10 cellular contexts compared by ENCODE assay signal in the genomic region with DNA sequence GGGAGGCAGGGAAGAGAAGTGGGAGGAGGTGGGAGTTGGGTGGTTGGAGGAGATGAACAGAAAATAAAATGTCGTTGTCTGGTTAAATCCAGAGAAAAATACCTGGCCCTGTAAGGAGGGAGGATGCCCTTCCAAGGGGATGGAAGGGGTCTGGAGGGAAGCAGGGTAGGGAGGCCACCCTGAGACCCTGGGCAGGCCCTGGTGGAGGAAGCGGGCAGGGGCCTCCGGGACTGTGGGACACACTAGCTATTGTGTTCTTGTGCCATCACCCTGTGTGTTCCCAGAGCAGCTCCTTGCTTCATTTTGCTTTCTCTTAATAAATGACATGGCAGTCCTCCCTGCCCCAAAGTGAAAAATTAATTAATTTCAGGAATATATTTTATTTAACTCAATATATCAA.
DNase-seq lines count a peak whose midpoint lies in the region; ATAC-seq and TF ChIP-seq lines count a peak whose summit lies in the region.
"Had no signal": no experiment of that assay in that cellular context is flagged by ENCODE, and none has a peak within 500 bp of the region (broad histone marks: within the 10 kb centered on the region; RNA-seq: fewer than 3 reads in every experiment).

No MANE protein-coding gene starts in this region.

- no peak overlapping the region for H2AFZ ChIP-seq in OCI-LY3 (ENCODE audit: low read depth, low read length)

- H3K36me3 ChIP-seq in OCI-LY3 (replicated peaks; ENCODE audit: low read depth, low read length) = no peaks in the 10 kb centered on the region
- H3K36me3 ChIP-seq: heart right ventricle had no signal

- TF ChIP-seq CTCF in OCI-LY3 (IDR thresholded peaks at IDR 0.05; ENCODE audit: low read depth, low read length) = no peak

- H3K4me2 ChIP-seq in OCI-LY3 (ENCODE audit: low read length) = peak overlapping the region; percentile 94

- peaks cover 7% of the 10 kb centered on the region for H3K27me3 ChIP-seq in OCI-LY3 (ENCODE audit: low read depth, low read length)
- H3K27me3 ChIP-seq: heart right ventricle had no signal

- peak overlapping the region; percentile 22; the same call in 1 of the 2 replicates for H3K9ac ChIP-seq in OCI-LY3 (ENCODE audit: low read length)

- CTCF ChIA-PET in activated naive CD4-positive, alpha-beta T cell treated with anti-CD3 and anti-CD28 coated beads, Interleukin-2, amount 10 ng/mL, durations not matched to agents 7 days and 5 days (lab: Charles Lee) = interaction anchor here (0.9 to 7.8 kb wide), 12 partner anchors 9 to 902 kb away, joined by 3 to 161 read pairs (median 4); no protein-coding TSS in a partner anchor

- H3K9me3 ChIP-seq in OCI-LY3 (ENCODE audit: insufficient read depth, low read length) = no peaks in the 10 kb centered on the region
- H3K9me3 ChIP-seq: heart right ventricle had no signal

- H3K27ac ChIP-seq in OCI-LY3 (ENCODE audit: low read length) = no peak overlapping the region

- H3K4me1 Mint-ChIP-seq in activated naive CD4-positive, alpha-beta T cell treated with anti-CD3 and anti-CD28 coated beads, Interleukin-2, amount 10 ng/mL, durations not matched to agents 7 days and 5 days = peaks cover 73% of the 10 kb centered on the region
- H3K4me1 Mint-ChIP-seq in dendritic cell treated with granulocyte-macrophage colony-stimulating factor and Interleukin-4, amounts not matched to agents 40 ng/mL and 50 ng/mL, for 4 days (ENCODE audit: low read depth) = peaks cover 65% of the 10 kb centered on the region
- H3K4me1 Mint-ChIP-seq in stimulated activated naive B cell treated with anti-CD40 and anti-IgM and Interleukin-4, amounts not matched to agents 10 μg/mL and 1 μg/mL and 100 μg/mL, for 72 hours = peaks cover 47 to 67% of the 10 kb centered on the region in 2 donors

- DNase-seq in activated naive CD4-positive, alpha-beta T cell treated with anti-CD3 and anti-CD28 coated beads, Interleukin-2, amount 10 ng/mL, durations not matched to agents 7 days and 5 days = no peak
- DNase-seq in activated naive CD4-positive, alpha-beta T cell (lab: John Stamatoyannopoulos, UW) = no peak
- no peak for DNase-seq in stimulated activated naive B cell treated with anti-CD40 and anti-IgM and Interleukin-4, amounts not matched to agents 10 μg/mL and 1 μg/mL and 100 μg/mL, for 72 hours
- DNase-seq in NCI-H510A (lab: John Stamatoyannopoulos, UW) (no peak), dedifferentiated amniotic fluid mesenchymal stem cell (ENCODE audit: extremely low spot score) (no peak)

- intact Hi-C loops in dendritic cell treated with granulocyte-macrophage colony-stimulating factor and Interleukin-4, amounts not matched to agents 40 ng/mL and 50 ng/mL, for 4 days (cut with micrococcal nuclease) = loop anchor here (10.0 kb wide), 2 partner anchors 214 to 394 kb away; no protein-coding TSS in a partner anchor

- H3K79me2 ChIP-seq in OCI-LY3 (ENCODE audit: low read length) = no peaks in the 10 kb centered on the region

- H3K27ac Mint-ChIP-seq in activated naive CD4-positive, alpha-beta T cell treated with anti-CD3 and anti-CD28 coated beads, Interleukin-2, amount 10 ng/mL, durations not matched to agents 7 days and 5 days = peak overlapping the region; percentile 93
- H3K27ac Mint-ChIP-seq in dendritic cell treated with granulocyte-macrophage colony-stimulating factor and Interleukin-4, amounts not matched to agents 40 ng/mL and 50 ng/mL, for 4 days = peak overlapping the region; percentile 80
- peak overlapping the region; percentile 91 for H3K27ac Mint-ChIP-seq in stimulated activated naive B cell treated with anti-CD40 and anti-IgM and Interleukin-4, amounts not matched to agents 10 μg/mL and 1 μg/mL and 100 μg/mL, for 72 hours

- H4K20me1 ChIP-seq in OCI-LY3 (ENCODE audit: insufficient read depth, low read length) = no peaks in the 10 kb centered on the region

- no peak overlapping the region for H3K4me3 Mint-ChIP-seq in activated naive CD4-positive, alpha-beta T cell treated with anti-CD3 and anti-CD28 coated beads, Interleukin-2, amount 10 ng/mL, durations not matched to agents 7 days and 5 days
- H3K4me3 Mint-ChIP-seq in dendritic cell treated with granulocyte-macrophage colony-stimulating factor and Interleukin-4, amounts not matched to agents 40 ng/mL and 50 ng/mL, for 4 days = no peak overlapping the region
- no peak overlapping the region for H3K4me3 Mint-ChIP-seq in stimulated activated naive B cell treated with anti-CD40 and anti-IgM and Interleukin-4, amounts not matched to agents 10 μg/mL and 1 μg/mL and 100 μg/mL, for 72 hours

- H3K4me1 ChIP-seq in OCI-LY3 (ENCODE audit: low read length) = peaks cover 65% of the 10 kb centered on the region

- no peak overlapping the region for H3K4me3 ChIP-seq in OCI-LY3 (ENCODE audit: low read length)
- H3K4me3 ChIP-seq: heart right ventricle, skin epidermis had no signal

- peaks cover 21% of the 10 kb centered on the region for H3K36me3 Mint-ChIP-seq in activated naive CD4-positive, alpha-beta T cell treated with anti-CD3 and anti-CD28 coated beads, Interleukin-2, amount 10 ng/mL, durations not matched to agents 7 days and 5 days
- H3K36me3 Mint-ChIP-seq in dendritic cell treated with granulocyte-macrophage colony-stimulating factor and Interleukin-4, amounts not matched to agents 40 ng/mL and 50 ng/mL, for 4 days (ENCODE audit: low read depth) = no peaks in the 10 kb centered on the region
- no peaks in the 10 kb centered on the region for H3K36me3 Mint-ChIP-seq in stimulated activated naive B cell treated with anti-CD40 and anti-IgM and Interleukin-4, amounts not matched to agents 10 μg/mL and 1 μg/mL and 100 μg/mL, for 72 hours

- no peak for ATAC-seq in stimulated activated naive B cell treated with anti-CD40 and anti-IgM and Interleukin-4, amounts not matched to agents 10 μg/mL and 1 μg/mL and 100 μg/mL, for 72 hours (replicated peaks)
- no peak for ATAC-seq in HG03442 (IDR thresholded peaks at IDR 0.05; ENCODE audit: unreplicated experiment)

- no peaks in the 10 kb centered on the region for H3K27me3 Mint-ChIP-seq in activated naive CD4-positive, alpha-beta T cell treated with anti-CD3 and anti-CD28 coated beads, Interleukin-2, amount 10 ng/mL, durations not matched to agents 7 days and 5 days
- no peaks in the 10 kb centered on the region for H3K27me3 Mint-ChIP-seq in dendritic cell treated with granulocyte-macrophage colony-stimulating factor and Interleukin-4, amounts not matched to agents 40 ng/mL and 50 ng/mL, for 4 days
- no peaks in the 10 kb centered on the region for H3K27me3 Mint-ChIP-seq in stimulated activated naive B cell treated with anti-CD40 and anti-IgM and Interleukin-4, amounts not matched to agents 10 μg/mL and 1 μg/mL and 100 μg/mL, for 72 hours

- H3K9me3 Mint-ChIP-seq in activated naive CD4-positive, alpha-beta T cell treated with anti-CD3 and anti-CD28 coated beads, Interleukin-2, amount 10 ng/mL, durations not matched to agents 7 days and 5 days = no peaks in the 10 kb centered on the region
- H3K9me3 Mint-ChIP-seq in dendritic cell treated with granulocyte-macrophage colony-stimulating factor and Interleukin-4, amounts not matched to agents 40 ng/mL and 50 ng/mL, for 4 days = no peaks in the 10 kb centered on the region
- peaks cover 0 to 2% of the 10 kb centered on the region in 2 donors for H3K9me3 Mint-ChIP-seq in stimulated activated naive B cell treated with anti-CD40 and anti-IgM and Interleukin-4, amounts not matched to agents 10 μg/mL and 1 μg/mL and 100 μg/mL, for 72 hours
